ENCODE assay signal across 11 cellular contexts in genomic region chr3:70980646-70981031, GRCh38.
DNase-seq lines count a peak whose midpoint lies in the region; ATAC-seq, FAIRE-seq and TF ChIP-seq lines count a peak whose summit lies in the region.
"Had no signal": no experiment of that assay in that cellular context is flagged by ENCODE, and none has a peak within 500 bp of the region (broad histone marks: within the 10 kb centered on the region; RNA-seq: fewer than 3 reads in every experiment).

No MANE protein-coding gene starts in this region.

- peaks cover 0 to 24% (median 19%) of the 10 kb centered on the region in 3 donors for H3K4me1 ChIP-seq in pancreas

- no peak for DNase-seq in activated CD4-positive, CD25-positive, alpha-beta regulatory T cell (lab: John Stamatoyannopoulos, UW)
- no peak for DNase-seq in WTC11 (ENCODE audit: low spot score)
- DNase-seq in immature natural killer cell, result no peak
- no peak for DNase-seq in stimulated activated naive B cell treated with anti-CD40 and anti-IgM and Interleukin-4, amounts not matched to agents 10 μg/mL and 1 μg/mL and 100 μg/mL, for 72 hours
- no peak for DNase-seq in amygdala (lab: John Stamatoyannopoulos, UW)
- no peak for DNase-seq in pancreas
- DNase-seq: activated CD4-positive, alpha-beta T cell treated with anti-CD3 and anti-CD28 coated beads, Interleukin-2, amount 50 U/mL, for 4 hours; cerebellar nuclear complex; NCI-H524 had no signal

- no peak for FAIRE-seq in pancreas (lab: Jason Lieb, UNC)

- peaks cover 0 to 33% (median 10%) of the 10 kb centered on the region in 3 donors for H3K36me3 ChIP-seq in pancreas

- H3K9me3 Mint-ChIP-seq in WTC11, result no peaks in the 10 kb centered on the region
- no peaks in the 10 kb centered on the region for H3K9me3 Mint-ChIP-seq in immature natural killer cell
- no peaks in the 10 kb centered on the region for H3K9me3 Mint-ChIP-seq in stimulated activated naive B cell treated with anti-CD40 and anti-IgM and Interleukin-4, amounts not matched to agents 10 μg/mL and 1 μg/mL and 100 μg/mL, for 72 hours

- H3K9me3 ChIP-seq in pancreas, result no peaks in the 10 kb centered on the region

- 0 out of 2 replicates have a peak overlapping the region, but pooled peaks have one; percentile 55 for H3K27ac Mint-ChIP-seq in WTC11
- H3K27ac Mint-ChIP-seq in immature natural killer cell, result peak overlapping the region; percentile 54 to 87 (median 76)
- peak overlapping the region; percentile 60 for H3K27ac Mint-ChIP-seq in stimulated activated naive B cell treated with anti-CD40 and anti-IgM and Interleukin-4, amounts not matched to agents 10 μg/mL and 1 μg/mL and 100 μg/mL, for 72 hours

- POLR2A ChIA-PET in WTC11 (lab: Charles Lee), result interaction anchor here (0.5 kb wide), 1 partner anchor 328 kb away, joined by 4 read pairs; no protein-coding TSS in a partner anchor

- 67 to 71% methylated on average over 5 of the region's 5 CpGs for WGBS in pancreas, 2 donors

- H3K4me3 ChIP-seq in pancreas, result no peak overlapping the region

- intact Hi-C loops in pancreas (cut with DNase I), result no loop called here

- CTCF ChIA-PET in WTC11 (lab: Charles Lee), result interaction anchor here (1.1 kb wide), 1 partner anchor 120 kb away, joined by 4 read pairs; no protein-coding TSS in a partner anchor

- peak; percentile 42 to 51 for ATAC-seq in activated CD4-positive, CD25-positive, alpha-beta regulatory T cell treated with anti-CD3 and anti-CD28 coated beads, Interleukin-2, amount 50 U/mL, for 24 hours
- ATAC-seq in WTC11, result no peak
- ATAC-seq in stimulated activated naive B cell treated with anti-CD40 and anti-IgM and Interleukin-4, amounts not matched to agents 10 μg/mL and 1 μg/mL and 100 μg/mL, for 72 hours (replicated peaks), result peak; percentile 69 to 72
- ATAC-seq in HG03139 (IDR thresholded peaks at IDR 0.05; ENCODE audit: unreplicated experiment), result no peak
- ATAC-seq in pancreas, result no peak

- H3K4me3 Mint-ChIP-seq in WTC11 (no peak overlapping the region), immature natural killer cell (peak overlapping the region in 2 of 5 donors; percentile 3 to 26)
- no peak overlapping the region for H3K4me3 Mint-ChIP-seq in stimulated activated naive B cell treated with anti-CD40 and anti-IgM and Interleukin-4, amounts not matched to agents 10 μg/mL and 1 μg/mL and 100 μg/mL, for 72 hours

- H3K27me3 Mint-ChIP-seq in WTC11 (ENCODE audit: low read depth), result no peaks in the 10 kb centered on the region
- H3K27me3 Mint-ChIP-seq in immature natural killer cell (ENCODE audit: low read depth in 3 of 3), result peaks cover 1 to 6% (median 3%) of the 10 kb centered on the region in 3 donors
- no peaks in the 10 kb centered on the region for H3K27me3 Mint-ChIP-seq in stimulated activated naive B cell treated with anti-CD40 and anti-IgM and Interleukin-4, amounts not matched to agents 10 μg/mL and 1 μg/mL and 100 μg/mL, for 72 hours

- H3K27me3 ChIP-seq in pancreas, result no peaks in the 10 kb centered on the region

- H3K27ac ChIP-seq in pancreas, result no peak overlapping the region

- H3K36me3 Mint-ChIP-seq in WTC11 (peaks cover 11% of the 10 kb centered on the region), immature natural killer cell (peaks cover 14 to 29% (median 18%) of the 10 kb centered on the region in 3 donors)
- H3K36me3 Mint-ChIP-seq in stimulated activated naive B cell treated with anti-CD40 and anti-IgM and Interleukin-4, amounts not matched to agents 10 μg/mL and 1 μg/mL and 100 μg/mL, for 72 hours, result peaks cover 45 to 61% of the 10 kb centered on the region in 2 donors

- H3K4me1 Mint-ChIP-seq in WTC11, result peaks cover 32% of the 10 kb centered on the region
- peaks cover 43 to 55% of the 10 kb centered on the region in 2 donors for H3K4me1 Mint-ChIP-seq in immature natural killer cell
- peaks cover 21 to 48% of the 10 kb centered on the region in 2 donors for H3K4me1 Mint-ChIP-seq in stimulated activated naive B cell treated with anti-CD40 and anti-IgM and Interleukin-4, amounts not matched to agents 10 μg/mL and 1 μg/mL and 100 μg/mL, for 72 hours

- no peak for TF ChIP-seq CTCF in WTC11 (IDR thresholded peaks at IDR 0.05)
- no peak for TF ChIP-seq CTCF in pancreas (IDR thresholded peaks at IDR 0.05)

TF ChIP-seq in WTC11, 78 proteins besides CTCF, POLR2A, EP300 and RAD21:
- TF ChIP-seq KAT7 (CRISPR knock-in tag; IDR thresholded peaks at IDR 0.05; ENCODE audit: borderline replicate concordance), result no peak
- no peak for TF ChIP-seq MAX (CRISPR knock-in tag; IDR thresholded peaks at IDR 0.05)
- TF ChIP-seq IRF2 (CRISPR knock-in tag; IDR thresholded peaks at IDR 0.05; ENCODE audit: borderline replicate concordance, low read depth), result no peak
- no peak for TF ChIP-seq ARID4B (CRISPR knock-in tag; IDR thresholded peaks at IDR 0.05; ENCODE audit: borderline replicate concordance)
- no peak for TF ChIP-seq ZBTB21 (CRISPR knock-in tag; IDR thresholded peaks at IDR 0.05; ENCODE audit: borderline replicate concordance)
- TF ChIP-seq, protein P1, sequence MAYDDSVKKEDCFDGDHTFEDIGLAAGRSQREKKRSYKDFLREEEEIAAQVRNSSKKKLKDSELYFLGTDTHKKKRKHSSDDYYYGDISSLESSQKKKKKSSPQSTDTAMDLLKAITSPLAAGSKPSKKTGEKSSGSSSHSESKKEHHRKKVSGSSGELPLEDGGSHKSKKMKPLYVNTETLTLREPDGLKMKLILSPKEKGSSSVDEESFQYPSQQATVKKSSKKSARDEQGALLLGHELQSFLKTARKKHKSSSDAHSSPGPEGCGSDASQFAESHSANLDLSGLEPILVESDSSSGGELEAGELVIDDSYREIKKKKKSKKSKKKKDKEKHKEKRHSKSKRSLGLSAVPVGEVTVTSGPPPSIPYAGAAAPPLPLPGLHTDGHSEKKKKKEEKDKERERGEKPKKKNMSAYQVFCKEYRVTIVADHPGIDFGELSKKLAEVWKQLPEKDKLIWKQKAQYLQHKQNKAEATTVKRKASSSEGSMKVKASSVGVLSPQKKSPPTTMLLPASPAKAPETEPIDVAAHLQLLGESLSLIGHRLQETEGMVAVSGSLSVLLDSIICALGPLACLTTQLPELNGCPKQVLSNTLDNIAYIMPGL (CRISPR knock-in tag; IDR thresholded peaks at IDR 0.05), result no peak
- TF ChIP-seq STAT6 (CRISPR knock-in tag; conservative IDR thresholded peaks at IDR 0.05; ENCODE audit: low read depth), result no peak
- TF ChIP-seq NFATC4 (CRISPR knock-in tag; IDR thresholded peaks at IDR 0.05), result no peak

Comparison
In these comparisons a context has a peak if more than half of its experiments do, and no peak if none do; other contexts are left out.
1. ATAC-seq: peak in activated CD4-positive, CD25-positive, alpha-beta regulatory T cell treated with anti-CD3 and anti-CD28 coated beads, Interleukin-2, amount 50 U/mL, for 24 hours (2 of 2) and stimulated activated naive B cell treated with anti-CD40 and anti-IgM and Interleukin-4, amounts not matched to agents 10 μg/mL and 1 μg/mL and 100 μg/mL, for 72 hours (2 of 2); none in WTC11 (single experiment), HG03139 (single experiment) and pancreas (0 of 4).
2. Peak in every context shown above with its lines, with median percentiles within 50 percentile points of each other: H3K27ac Mint-ChIP-seq.